In genomic region chr19:12933287-12934072, GRCh38 we compare ENCODE assay signal across 8 cellular contexts. TPM values are rescaled to one million over a fixed set of nuclear protein-coding genes. Genes with fewer than 3 reads are reported as not detected.
DNase-seq lines count a peak whose midpoint lies in the region; ATAC-seq and TF ChIP-seq lines count a peak whose summit lies in the region.

Gene FARSA (minus strand): TSS chr19:12933711. CDS start chr19:12933696, 15 bp downstream.

- no peak for TF ChIP-seq CTCF in DOHH2 (IDR thresholded peaks at IDR 0.05; ENCODE audit: low read depth, low read length, poor library complexity, severe bottlenecking)
- TF ChIP-seq CTCF in HCT116 (IDR thresholded peaks at IDR 0.05 in 2 of 3, conservative IDR thresholded peaks at IDR 0.05 in 1 of 3; ENCODE audit: borderline replicate concordance in 1 of 3, insufficient read depth in 1 of 3, low read depth in 2 of 3, low read length in 2 of 3): no peak
- TF ChIP-seq CTCF in psoas muscle (IDR thresholded peaks at IDR 0.05): no peak

- WGBS in right cardiac atrium: 2% methylated on average over 51 of the region's 51 CpGs
- WGBS in psoas muscle, 3 donors: 2 to 3% (median 3%) methylated on average over 49 to 51 of the region's 51 CpGs
- WGBS in urinary bladder: 3% methylated on average over 51 of the region's 51 CpGs

- H3K27ac ChIP-seq in DOHH2 (ENCODE audit: low read depth, low read length) (peak within 1 kb of the TSS; percentile 43), HCT116 (ENCODE audit: low read depth, low read length) (peak within 1 kb of the TSS; percentile 89), right cardiac atrium (ENCODE audit: low read length) (peak within 1 kb of the TSS; percentile 49), psoas muscle (peak within 1 kb of the TSS; percentile 86), urinary bladder (ENCODE audit: low read depth) (no peak within 1 kb of the TSS)

- peak within 1 kb of the TSS; percentile 94 for H3K9ac ChIP-seq in HCT116 (ENCODE audit: low read length)

- peak within 1 kb of the TSS; percentile 100 for H3K4me3 Mint-ChIP-seq in T-helper 2 cell treated with Interferon-gamma antibody and Interleukin-4, amounts not matched to agents 5 μg/mL and 100 μg/mL, for 36 hours

- H3K36me3 ChIP-seq in DOHH2 (ENCODE audit: control insufficient read depth, low read length) (peaks cover 43% of the 10 kb centered on the region), HCT116 (ENCODE audit: control insufficient read depth in 1 of 2, insufficient read depth in 2 of 2, low read length in 2 of 2) (peaks cover 18 to 26% of the 10 kb centered on the region in 2 experiments; a peak in 3 of 4 replicates), psoas muscle (ENCODE audit: insufficient read depth in 1 of 2, low read depth in 1 of 2) (peaks cover 0 to 28% of the 10 kb centered on the region in 2 donors), urinary bladder (ENCODE audit: insufficient read depth) (peaks cover under 1% of the 10 kb centered on the region)

- ATAC-seq in HCT116 (peak; percentile 68), right cardiac atrium (peak; percentile 85 to 86), psoas muscle (peak; percentile 81 to 84 (median 84))

- no peaks in the 10 kb centered on the region for H3K9me3 Mint-ChIP-seq in T-helper 2 cell treated with Interferon-gamma antibody and Interleukin-4, amounts not matched to agents 5 μg/mL and 100 μg/mL, for 36 hours

- H4K20me1 ChIP-seq in DOHH2 (ENCODE audit: control insufficient read depth, insufficient read depth, low read depth, low read length) (no peaks in the 10 kb centered on the region), HCT116 (ENCODE audit: insufficient read depth) (no peaks in the 10 kb centered on the region)

- H3K4me2 ChIP-seq in DOHH2 (ENCODE audit: low read length) (peak within 1 kb of the TSS; percentile 87), HCT116 (ENCODE audit: low read length) (peak within 1 kb of the TSS; percentile 98)

- intact Hi-C loops in HCT116 (cut with micrococcal nuclease): no loop called here
- intact Hi-C loops in right cardiac atrium (cut with DNase I): no loop called here
- intact Hi-C loops in psoas muscle (cut with DNase I): loop anchor here in 1 of 2 donors (10.0 kb wide), 1 partner anchor 129 kb away; the partner anchor contains the start of genes PRDX2, RNASEH2A and THSD8

- H3K4me1 Mint-ChIP-seq in T-helper 2 cell treated with Interferon-gamma antibody and Interleukin-4, amounts not matched to agents 5 μg/mL and 100 μg/mL, for 36 hours (ENCODE audit: low read depth): peaks cover 26% of the 10 kb centered on the region

- H3K27me3 ChIP-seq in DOHH2 (ENCODE audit: control insufficient read depth, low read length): no peaks in the 10 kb centered on the region
- H3K27me3 ChIP-seq in HCT116 (ENCODE audit: insufficient read depth, low read length): no peaks in the 10 kb centered on the region
- no peaks in the 10 kb centered on the region for H3K27me3 ChIP-seq in right cardiac atrium (ENCODE audit: control insufficient read depth, insufficient read depth)
- H3K27me3 ChIP-seq in psoas muscle (ENCODE audit: insufficient read depth in 3 of 3, low read length in 2 of 3): no peaks in the 10 kb centered on the region

- peak; percentile 83 for DNase-seq in HCT116 (ENCODE audit: low read depth, low spot score)
- DNase-seq in NCI-H1694 (lab: John Stamatoyannopoulos, UW): peak; percentile 72
- peak; percentile 85 for DNase-seq in T-helper 2 cell treated with Interferon-gamma antibody and Interleukin-4, amounts not matched to agents 5 μg/mL and 100 μg/mL, for 36 hours (ENCODE audit: low spot score)
- peak; percentile 65 to 97 (median 92) for DNase-seq in anterior cingulate cortex (lab: John Stamatoyannopoulos, UW)
- DNase-seq in right cardiac atrium: peak; percentile 92 to 97 (median 96)
- peak; percentile 95 for DNase-seq in psoas muscle

- CTCF ChIA-PET in HCT116 (lab: Charles Lee): interaction anchor here (0.7 kb wide), 1 partner anchor 32 kb away, joined by 3 read pairs; no protein-coding TSS in a partner anchor

- H3K4me3 ChIP-seq in DOHH2 (ENCODE audit: low read length) (peak within 1 kb of the TSS; percentile 96), HCT116 (replicated peaks in 1 of 2; ENCODE audit: low read depth in 1 of 2, low read length in 2 of 2) (peak within 1 kb of the TSS; percentile 74 to 99), right cardiac atrium (ENCODE audit: low read length) (peak within 1 kb of the TSS; percentile 56), psoas muscle (peak within 1 kb of the TSS; percentile 94), urinary bladder (ENCODE audit: low read depth, low read length) (peak within 1 kb of the TSS; percentile 70)

- no peak for TF ChIP-seq RAD21 in HCT116 (IDR thresholded peaks at IDR 0.05; ENCODE audit: low read depth)

- POLR2A ChIA-PET in HCT116 (lab: Charles Lee): interaction anchor here (1.0 to 1.7 kb wide), 2 partner anchors 13 to 126 kb away, joined by 3 to 5 read pairs; no protein-coding TSS in a partner anchor

- H3K79me2 ChIP-seq in DOHH2 (ENCODE audit: control insufficient read depth, low read length) (peaks cover 50% of the 10 kb centered on the region), HCT116 (ENCODE audit: insufficient read depth, low read length) (peaks cover 47% of the 10 kb centered on the region)

- peaks cover 25% of the 10 kb centered on the region for H3K36me3 Mint-ChIP-seq in T-helper 2 cell treated with Interferon-gamma antibody and Interleukin-4, amounts not matched to agents 5 μg/mL and 100 μg/mL, for 36 hours (ENCODE audit: low read depth)

- no peaks in the 10 kb centered on the region for H3K9me2 ChIP-seq in DOHH2 (replicated peaks; ENCODE audit: control insufficient read depth, low read length)
- no peaks in the 10 kb centered on the region for H3K9me2 ChIP-seq in HCT116 (ENCODE audit: insufficient read depth)

- H3K27ac Mint-ChIP-seq in T-helper 2 cell treated with Interferon-gamma antibody and Interleukin-4, amounts not matched to agents 5 μg/mL and 100 μg/mL, for 36 hours: peak within 1 kb of the TSS; percentile 94

- H2AFZ ChIP-seq in HCT116 (ENCODE audit: low read depth, low read length, poor library complexity, severe bottlenecking): peak within 1 kb of the TSS; percentile 51

- no peaks in the 10 kb centered on the region for H3K27me3 Mint-ChIP-seq in T-helper 2 cell treated with Interferon-gamma antibody and Interleukin-4, amounts not matched to agents 5 μg/mL and 100 μg/mL, for 36 hours (ENCODE audit: low read depth)

- BruUV-seq in HCT116 (replicated peaks; lab: Mats Ljungman, UMichigan): TSS peak; percentile 72

- peaks cover 13% of the 10 kb centered on the region for H3F3A ChIP-seq in DOHH2 (ENCODE audit: control insufficient read depth, insufficient read depth)

- H3K4me1 ChIP-seq in DOHH2 (ENCODE audit: control insufficient read depth, low read length) (peaks cover 42% of the 10 kb centered on the region), HCT116 (ENCODE audit: control insufficient read depth in 1 of 2, insufficient read depth in 2 of 2, low read length in 2 of 2) (peaks cover 14 to 35% of the 10 kb centered on the region in 2 experiments), right cardiac atrium (ENCODE audit: control insufficient read depth, insufficient read depth, low read length) (peaks cover 8% of the 10 kb centered on the region), psoas muscle (peaks cover 14% of the 10 kb centered on the region), urinary bladder (ENCODE audit: insufficient read depth) (no peaks in the 10 kb centered on the region)

- no peaks in the 10 kb centered on the region for H3K9me3 ChIP-seq in DOHH2 (ENCODE audit: control insufficient read depth, insufficient read depth, low read length)
- no peaks in the 10 kb centered on the region for H3K9me3 ChIP-seq in HCT116 (ENCODE audit: control insufficient read depth in 1 of 2, insufficient read depth in 1 of 2, low read depth in 1 of 2, low read length in 2 of 2)
- H3K9me3 ChIP-seq in right cardiac atrium (ENCODE audit: control insufficient read depth, low read length): no peaks in the 10 kb centered on the region
- no peaks in the 10 kb centered on the region for H3K9me3 ChIP-seq in psoas muscle

- peak; percentile 84 for TF ChIP-seq POLR2A in HCT116 (IDR thresholded peaks at IDR 0.05; ENCODE audit: borderline replicate concordance, extremely low read depth, insufficient read depth, insufficient read length)

- RAD21 ChIA-PET in HCT116 (lab: Charles Lee; ENCODE audit: low non-redundant PET in 1 of 2, low total read pairs in 2 of 2, uncharacterized antibody in 2 of 2, unreplicated experiment in 2 of 2): no interaction called here

TF ChIP-seq in HCT116, 20 proteins besides CTCF, POLR2A, EP300 and RAD21 (continues in another document):
- no peak for TF ChIP-seq CEBPB (IDR thresholded peaks at IDR 0.05; ENCODE audit: low read depth)
- no peak for TF ChIP-seq ZNF274 (IDR thresholded peaks at IDR 0.05; ENCODE audit: low read depth, low read length)
- no peak for TF ChIP-seq TCF7L2 (IDR thresholded peaks at IDR 0.05; ENCODE audit: borderline replicate concordance, extremely low read depth, insufficient read depth, insufficient read length)
- no peak for TF ChIP-seq REST (IDR thresholded peaks at IDR 0.05; ENCODE audit: low read depth)

RNA-seq across cellular contexts. Expression of gene FARSA, which starts in this region (rescaled TPM):
- 129 TPM for total RNA-seq in HCT116 (2021; ENCODE audit: unreplicated experiment)
- polyA plus RNA-seq in HCT116 (2012): 101 and 112 TPM in 2 replicates
- 10 to 100 TPM; 32.6 to 44.8 (median 42.9) TPM for total RNA-seq in right cardiac atrium
- 38.7 TPM for polyA plus RNA-seq in right cardiac atrium
- 10 to 100 TPM; 45.9 to 65.1 (median 59.1) TPM for total RNA-seq in psoas muscle
- polyA plus RNA-seq in psoas muscle: 100 to 1,000 TPM in 1 of 3 donors, 10 to 100 TPM in 2; 61.6 to 161 (median 93.3) TPM
- 27.2 TPM for total RNA-seq in urinary bladder
- 51.3 TPM for polyA plus RNA-seq in urinary bladder
